20 cellular contexts compared by ENCODE assay signal in genomic region chr2:85655961-85656403, GRCh38. TPM values are rescaled to one million over a fixed set of nuclear protein-coding genes. Genes with fewer than 3 reads are reported as not detected.
DNase-seq lines count a peak whose midpoint lies in the region; TF ChIP-seq lines count a peak whose summit lies in the region.
"Had no signal": no experiment of that assay in that cellular context is flagged by ENCODE, and none has a peak within 500 bp of the region (broad histone marks: within the 10 kb centered on the region; RNA-seq: fewer than 3 reads in every experiment).

No MANE protein-coding gene starts in this region.

- CTCF ChIA-PET in mammary epithelial cell (lab: Charles Lee; ENCODE audit: low non-redundant PET): no interaction called here

- H3K27me3 ChIP-seq in osteoblast (ENCODE audit: insufficient read depth, low read length): no peaks in the 10 kb centered on the region
- H3K27me3 ChIP-seq in mammary epithelial cell (ENCODE audit: insufficient read depth, low read length): no peaks in the 10 kb centered on the region
- H3K27me3 ChIP-seq: BE2C, Peyer's patch, stomach, vagina had no signal

- no TSS peak for BruUV-seq in mammary epithelial cell (replicated peaks; lab: Mats Ljungman, UMichigan)

- intact Hi-C loops in head of caudate nucleus (cut with DNase I) (no loop called here), mammary epithelial cell (cut with micrococcal nuclease) (no loop called here)

- H3K4me3 ChIP-seq in osteoblast (ENCODE audit: insufficient read depth, low read length) (no peak overlapping the region), mammary epithelial cell (replicated peaks in 1 of 3; ENCODE audit: insufficient read depth in 1 of 3, low read depth in 2 of 3, low read length in 3 of 3) (no peak overlapping the region)
- H3K4me3 ChIP-seq: Peyer's patch, stomach, vagina had no signal

- DNase-seq in Caki2 (ENCODE audit: low read depth) (peak; percentile 35), LHCN-M2 (ENCODE audit: low read depth) (peak; percentile 63), dedifferentiated amniotic fluid mesenchymal stem cell (ENCODE audit: extremely low spot score) (peak; percentile 25), osteoblast (ENCODE audit: insufficient read length, low spot score, missing footprints) (peak; percentile 90), head of caudate nucleus (no peak), KBM-7 (no peak), H4 (ENCODE audit: low spot score) (no peak), mammary epithelial cell (no peak)
- DNase-seq: activated CD4-positive, CD25-positive, alpha-beta regulatory T cell treated with anti-CD3 and anti-CD28 coated beads, Interleukin-2, amount 50 U/mL, for 72 hours; activated naive CD4-positive, alpha-beta T cell; BE2C; DMS 273 treated with DMSO at 0.1 percent for 48 hours; NCI-H2107; Peyer's patch; stomach; T-helper 1 cell had no signal

- H3K36me3 ChIP-seq in osteoblast (ENCODE audit: insufficient read depth, low read length): peaks cover 11% of the 10 kb centered on the region
- peaks cover 7% of the 10 kb centered on the region for H3K36me3 ChIP-seq in mammary epithelial cell (ENCODE audit: insufficient read depth, low read length)
- H3K36me3 ChIP-seq: BE2C had no signal

- H3K9me3 ChIP-seq in osteoblast (ENCODE audit: low read depth, low read length) (no peaks in the 10 kb centered on the region), mammary epithelial cell (replicated peaks; ENCODE audit: insufficient read depth, low read length) (no peaks in the 10 kb centered on the region)
- H3K9me3 ChIP-seq: BE2C, Peyer's patch, stomach, vagina had no signal

- in situ Hi-C loops in Caki2 (cut with HindIII; ENCODE audit: low pct_unique_long_range_greater_than_20kb, low sequenced_read_pairs): no loop called here
- in situ Hi-C loops in KBM-7 (cut with MboI; ENCODE audit: low pct_unique_long_range_greater_than_20kb, low sequenced_read_pairs): no loop called here
- in situ Hi-C loops in mammary epithelial cell (cut with MboI; ENCODE audit: low sequenced_read_pairs in 2 of 2): no loop called here

- peaks cover 38% of the 10 kb centered on the region for H3K4me1 ChIP-seq in osteoblast (ENCODE audit: insufficient read depth, low read length)
- H3K4me1 ChIP-seq in mammary epithelial cell (ENCODE audit: insufficient read depth, low read length): no peaks in the 10 kb centered on the region
- H3K4me1 ChIP-seq: BE2C, Peyer's patch, stomach, vagina had no signal

- no peaks in the 10 kb centered on the region for H4K20me1 ChIP-seq in osteoblast (ENCODE audit: insufficient read depth, low read length)
- H4K20me1 ChIP-seq in mammary epithelial cell (ENCODE audit: insufficient read depth, low read length): no peaks in the 10 kb centered on the region

- no peak overlapping the region for H3K9ac ChIP-seq in mammary epithelial cell (ENCODE audit: insufficient read depth, low read length)

- H3K79me2 ChIP-seq in osteoblast (ENCODE audit: insufficient read depth, low read length): no peaks in the 10 kb centered on the region
- no peaks in the 10 kb centered on the region for H3K79me2 ChIP-seq in mammary epithelial cell (ENCODE audit: insufficient read depth, low read length)

- H3K27ac ChIP-seq in osteoblast (ENCODE audit: low read depth, low read length): peak overlapping the region; percentile 80
- no peak overlapping the region for H3K27ac ChIP-seq in mammary epithelial cell (ENCODE audit: insufficient read depth, low read depth, low read length)
- H3K27ac ChIP-seq: Peyer's patch, stomach, vagina had no signal

- H2AFZ ChIP-seq in osteoblast (ENCODE audit: low read length) (no peak overlapping the region), mammary epithelial cell (ENCODE audit: low read depth, low read length) (no peak overlapping the region)

- H3K4me2 ChIP-seq in osteoblast (ENCODE audit: insufficient read depth, low read length) (peak overlapping the region; percentile 66), mammary epithelial cell (ENCODE audit: insufficient read depth, low read depth, low read length) (no peak overlapping the region)

- 91% methylated on average over 7 of the region's 7 CpGs for WGBS in mammary epithelial cell (ENCODE audit: low coverage, missing lambda C conversion rate)

- TF ChIP-seq CTCF in osteoblast (IDR thresholded peaks at IDR 0.05; ENCODE audit: extremely low read depth, low read depth, low read length) (no peak), mammary epithelial cell (conservative IDR thresholded peaks at IDR 0.05 in 1 of 2, IDR thresholded peaks at IDR 0.05 in 1 of 2; ENCODE audit: extremely low read depth in 1 of 2, insufficient read depth in 1 of 2, low read depth in 1 of 2, low read length in 2 of 2) (no peak)

- dilution Hi-C loops in mammary epithelial cell (cut with HindIII; ENCODE audit: low sequenced_read_pairs): loop anchor here (5.0 kb wide), 2 partner anchors 51 to 74 kb away; partner anchors contain the start of gene VAMP5

RNA-seq across cellular contexts. Expression of gene SFTPB, which starts 12.0 kb away (rescaled TPM):
- not detected in 2 replicates for total RNA-seq in Caki2 (2014; rRNA removed; shearing (Covaris generic); ENCODE audit: low replicate concordance)
- total RNA-seq in LHCN-M2 (2014; rRNA removed): not detected in 2 replicates
- polyA plus RNA-seq in LHCN-M2 (2012): not detected
- total RNA-seq in osteoblast: not detected in 2 replicates
- not detected in 2 replicates for total RNA-seq in H4 (2014; rRNA removed; shearing (Covaris generic))
- not detected for total RNA-seq in mammary epithelial cell
- not detected for polyA plus RNA-seq in mammary epithelial cell
- not detected for polyA minus RNA-seq in mammary epithelial cell
- total RNA-seq: bronchial epithelial cell, lung microvascular endothelial cell, vagina had no signal
- polyA plus RNA-seq: neural cell had no signal

RNA-seq across cellular contexts. Expression of gene GNLY, which starts 38.2 kb away (rescaled TPM):
- total RNA-seq in Caki2 (2014; rRNA removed; shearing (Covaris generic); ENCODE audit: low replicate concordance): not detected in 2 replicates
- total RNA-seq in LHCN-M2 (2014; rRNA removed) (not detected in 2 replicates), osteoblast (not detected in 2 replicates), mammary epithelial cell (not detected)
- polyA plus RNA-seq in LHCN-M2 (2012): not detected
- not detected in 2 replicates for total RNA-seq in H4 (2014; rRNA removed; shearing (Covaris generic))
- polyA plus RNA-seq in mammary epithelial cell: not detected
- polyA minus RNA-seq in mammary epithelial cell: not detected
- total RNA-seq: bronchial epithelial cell, lung microvascular endothelial cell had no signal
- polyA plus RNA-seq: neural cell had no signal

RNA-seq across cellular contexts. Expression of gene USP39, which starts 40.0 kb away (rescaled TPM):
- 84.5 and 85.2 TPM in 2 replicates for total RNA-seq in Caki2 (2014; rRNA removed; shearing (Covaris generic); ENCODE audit: low replicate concordance)
- total RNA-seq in LHCN-M2 (2014; rRNA removed): 68.3 and 92.4 TPM in 2 replicates
- 52.7 TPM for polyA plus RNA-seq in LHCN-M2 (2012)
- 34.8 and 36.9 TPM in 2 replicates for total RNA-seq in osteoblast
- 73.4 and 81.2 TPM in 2 replicates for total RNA-seq in H4 (2014; rRNA removed; shearing (Covaris generic))
- 10 to 100 TPM; 31.2 to 53.3 TPM for total RNA-seq in mammary epithelial cell
- 56.3 TPM for polyA plus RNA-seq in mammary epithelial cell
- polyA minus RNA-seq in mammary epithelial cell: 50.5 TPM

RNA-seq across cellular contexts. Expression of gene C2orf68, which starts 44.1 kb away (rescaled TPM):
- total RNA-seq in Caki2 (2014; rRNA removed; shearing (Covaris generic); ENCODE audit: low replicate concordance): 37.0 and 60.7 TPM in 2 replicates
- total RNA-seq in LHCN-M2 (2014; rRNA removed) (9.4 and 15.7 TPM in 2 replicates), osteoblast (23.9 and 30.9 TPM in 2 replicates), mammary epithelial cell (10 to 100 TPM; 10.8 to 21.9 TPM)
- 25.8 TPM for polyA plus RNA-seq in LHCN-M2 (2012)
- 18.8 and 20.1 TPM in 2 replicates for total RNA-seq in H4 (2014; rRNA removed; shearing (Covaris generic))
- polyA plus RNA-seq in mammary epithelial cell: 7.0 TPM
- 48.4 TPM for polyA minus RNA-seq in mammary epithelial cell

RNA-seq across cellular contexts. Expression of gene TMEM150A, which starts 53.5 kb away (rescaled TPM):
- 3.9 and 8.2 TPM in 2 replicates for total RNA-seq in Caki2 (2014; rRNA removed; shearing (Covaris generic); ENCODE audit: low replicate concordance)
- total RNA-seq in LHCN-M2 (2014; rRNA removed) (18.9 and 24.4 TPM in 2 replicates), osteoblast (17.7 and 20.6 TPM in 2 replicates), mammary epithelial cell (10 to 100 TPM; 12.5 to 14.2 TPM)
- 39.2 TPM for polyA plus RNA-seq in LHCN-M2 (2012)
- total RNA-seq in H4 (2014; rRNA removed; shearing (Covaris generic)): 10.2 and 11.1 TPM in 2 replicates
- polyA plus RNA-seq in mammary epithelial cell: 11.4 TPM
- polyA minus RNA-seq in mammary epithelial cell: 19.7 TPM

Comparison
In these comparisons a context has a peak if more than half of its experiments do, and no peak if none do; other contexts are left out.
1. DNase-seq: peak in Caki2 (single experiment), LHCN-M2 (single experiment), dedifferentiated amniotic fluid mesenchymal stem cell (single experiment) and osteoblast (single experiment); none in head of caudate nucleus (0 of 42), KBM-7 (single experiment), H4 (single experiment) and mammary epithelial cell (single experiment).